In genomic region chr15:39837454-39837853, GRCh38 we compare ENCODE assay signal across 1 cellular context.
TF ChIP-seq lines count a peak whose summit lies in the region.

No MANE protein-coding gene starts in this region.

TF ChIP-seq in H1, 55 proteins besides CTCF, POLR2A, EP300 and RAD21:
- TF ChIP-seq CEBPB (IDR thresholded peaks at IDR 0.05; ENCODE audit: low read depth, low read length) (peak; percentile 99), ATF2 (IDR thresholded peaks at IDR 0.05; ENCODE audit: low read length) (no peak), SAP30 (IDR thresholded peaks at IDR 0.05; ENCODE audit: insufficient read depth, insufficient replicate concordance, low read length) (no peak), HDAC2 (IDR thresholded peaks at IDR 0.05; ENCODE audit: borderline replicate concordance in 1 of 2, low read depth in 2 of 2, low read length in 2 of 2) (no peak), FOSL1 (IDR thresholded peaks at IDR 0.05; ENCODE audit: insufficient read depth, low read depth, low read length) (no peak)
